11 cellular contexts compared by ENCODE assay signal in genomic region chr2:96912356-96913116, GRCh38. TPM values are rescaled to one million over a fixed set of nuclear protein-coding genes. Genes with fewer than 3 reads are reported as not detected.
A peak's percentile ranks its signal among the peaks of the same experiment; 100 is the strongest.
DNase-seq lines count a peak whose midpoint lies in the region; ATAC-seq and TF ChIP-seq lines count a peak whose summit lies in the region.
"Had no signal": no experiment of that assay in that cellular context is flagged by ENCODE, and none has a peak within 500 bp of the region (broad histone marks: within the 10 kb centered on the region; RNA-seq: fewer than 3 reads in every experiment).

No MANE protein-coding gene starts in this region.

- TF ChIP-seq CTCF in body of pancreas (IDR thresholded peaks at IDR 0.05) (no peak), omental fat pad (IDR thresholded peaks at IDR 0.05) (no peak)

- H3K4me3 Mint-ChIP-seq in T-helper 2 cell treated with Interferon-gamma antibody and Interleukin-4, amounts not matched to agents 5 μg/mL and 100 μg/mL, for 36 hours = peak overlapping the region; percentile 87
- peak overlapping the region; percentile 36 to 99 (median 83) for H3K4me3 Mint-ChIP-seq in CD8-positive, alpha-beta memory T cell
- H3K4me3 Mint-ChIP-seq in natural killer cell treated with Interleukin-12 subunit alpha and Interleukin-12 subunit beta and Interleukin-15 and Interleukin-18, amount 100 ng/mL, for 72 hours = peak overlapping the region; percentile 84

- H3K27ac Mint-ChIP-seq in T-helper 2 cell treated with Interferon-gamma antibody and Interleukin-4, amounts not matched to agents 5 μg/mL and 100 μg/mL, for 36 hours = peak overlapping the region; percentile 96
- H3K27ac Mint-ChIP-seq in CD8-positive, alpha-beta memory T cell = peak overlapping the region; percentile 80 to 100 (median 94)
- peak overlapping the region; percentile 81 to 91 for H3K27ac Mint-ChIP-seq in natural killer cell treated with Interleukin-12 subunit alpha and Interleukin-12 subunit beta and Interleukin-15 and Interleukin-18, amount 100 ng/mL, for 72 hours

- peaks cover 22% of the 10 kb centered on the region for H3K36me3 Mint-ChIP-seq in T-helper 2 cell treated with Interferon-gamma antibody and Interleukin-4, amounts not matched to agents 5 μg/mL and 100 μg/mL, for 36 hours (ENCODE audit: low read depth)
- peaks cover 0 to 13% (median 0%) of the 10 kb centered on the region in 3 donors for H3K36me3 Mint-ChIP-seq in CD8-positive, alpha-beta memory T cell
- no peaks in the 10 kb centered on the region for H3K36me3 Mint-ChIP-seq in natural killer cell treated with Interleukin-12 subunit alpha and Interleukin-12 subunit beta and Interleukin-15 and Interleukin-18, amount 100 ng/mL, for 72 hours

- H3K9me3 Mint-ChIP-seq in T-helper 2 cell treated with Interferon-gamma antibody and Interleukin-4, amounts not matched to agents 5 μg/mL and 100 μg/mL, for 36 hours = peaks cover 22% of the 10 kb centered on the region
- H3K9me3 Mint-ChIP-seq in CD8-positive, alpha-beta memory T cell = peaks cover 5 to 16% (median 6%) of the 10 kb centered on the region in 5 donors
- no peaks in the 10 kb centered on the region for H3K9me3 Mint-ChIP-seq in natural killer cell treated with Interleukin-12 subunit alpha and Interleukin-12 subunit beta and Interleukin-15 and Interleukin-18, amount 100 ng/mL, for 72 hours

- whole genome bisulfite sequencing in body of pancreas, 2 donors = 62 to 63% methylated on average over 20 to 21 of the region's 21 CpGs

- CTCF ChIA-PET in CD8-positive, alpha-beta memory T cell (lab: Charles Lee) = interaction anchor here (1.1 to 2.4 kb wide), 5 partner anchors 8 to 54 kb away, joined by 3 to 13 read pairs (median 4); partner anchors contain the start of gene ANKRD39

- intact Hi-C loops in body of pancreas (cut with DNase I) = no loop called here

- POLR2A ChIA-PET in CD8-positive, alpha-beta memory T cell (lab: Charles Lee) = interaction anchor here (1.4 to 2.2 kb wide), 2 partner anchors 42 to 44 kb away, joined by 5 read pairs; no protein-coding TSS in a partner anchor

- H3K4me3 ChIP-seq in CD8-positive, alpha-beta memory T cell (ENCODE audit: low read length) = peak overlapping the region; percentile 71
- no peak overlapping the region for H3K4me3 ChIP-seq in body of pancreas
- H3K4me3 ChIP-seq: stomach had no signal

- H3K36me3 ChIP-seq in CD8-positive, alpha-beta memory T cell (ENCODE audit: insufficient read depth, low read length) = no peaks in the 10 kb centered on the region
- no peaks in the 10 kb centered on the region for H3K36me3 ChIP-seq in body of pancreas (replicated peaks in 1 of 2; ENCODE audit: insufficient read depth in 1 of 2, low read depth in 2 of 2)
- H3K36me3 ChIP-seq: stomach, WERI-Rb-1 had no signal

- H3K27ac ChIP-seq in CD8-positive, alpha-beta memory T cell (ENCODE audit: low read depth, low read length) = peak overlapping the region; percentile 57
- H3K27ac ChIP-seq in angular gyrus (ENCODE audit: low read depth, low read length) = peak overlapping the region; percentile 87
- no peak overlapping the region for H3K27ac ChIP-seq in body of pancreas
- H3K27ac ChIP-seq: WERI-Rb-1 had no signal

- H3K27me3 Mint-ChIP-seq in T-helper 2 cell treated with Interferon-gamma antibody and Interleukin-4, amounts not matched to agents 5 μg/mL and 100 μg/mL, for 36 hours (ENCODE audit: low read depth) = peaks cover 4% of the 10 kb centered on the region
- H3K27me3 Mint-ChIP-seq in CD8-positive, alpha-beta memory T cell = no peaks in the 10 kb centered on the region
- no peaks in the 10 kb centered on the region for H3K27me3 Mint-ChIP-seq in natural killer cell treated with Interleukin-12 subunit alpha and Interleukin-12 subunit beta and Interleukin-15 and Interleukin-18, amount 100 ng/mL, for 72 hours

- no peaks in the 10 kb centered on the region for H3K27me3 ChIP-seq in CD8-positive, alpha-beta memory T cell (ENCODE audit: insufficient read depth, low read length, poor library complexity, severe bottlenecking)
- H3K27me3 ChIP-seq in body of pancreas = no peaks in the 10 kb centered on the region
- H3K27me3 ChIP-seq: stomach had no signal

- ATAC-seq in natural killer cell treated with Interleukin-12 subunit alpha and Interleukin-12 subunit beta and Interleukin-15 and Interleukin-18, amount 100 ng/mL, for 72 hours = no peak
- no peak for ATAC-seq in body of pancreas
- no peak for ATAC-seq in omental fat pad (ENCODE audit: low FRiP score)
- ATAC-seq: PC-3 had no signal

- H3K4me1 Mint-ChIP-seq in T-helper 2 cell treated with Interferon-gamma antibody and Interleukin-4, amounts not matched to agents 5 μg/mL and 100 μg/mL, for 36 hours (ENCODE audit: low read depth) = peaks cover 33% of the 10 kb centered on the region
- peaks cover 66 to 73% (median 72%) of the 10 kb centered on the region in 3 donors for H3K4me1 Mint-ChIP-seq in CD8-positive, alpha-beta memory T cell
- H3K4me1 Mint-ChIP-seq in natural killer cell treated with Interleukin-12 subunit alpha and Interleukin-12 subunit beta and Interleukin-15 and Interleukin-18, amount 100 ng/mL, for 72 hours (ENCODE audit: low read depth in 2 of 2) = peaks cover 41 to 46% of the 10 kb centered on the region in 2 donors

- no peak for TF ChIP-seq POLR2A in body of pancreas (IDR thresholded peaks at IDR 0.05)

- peaks cover 6% of the 10 kb centered on the region for H3K9me3 ChIP-seq in CD8-positive, alpha-beta memory T cell (ENCODE audit: low read length)
- H3K9me3 ChIP-seq in body of pancreas = no peaks in the 10 kb centered on the region
- H3K9me3 ChIP-seq: stomach had no signal

- DNase-seq in T-helper 2 cell treated with Interferon-gamma antibody and Interleukin-4, amounts not matched to agents 5 μg/mL and 100 μg/mL, for 36 hours (ENCODE audit: low spot score) = no peak
- DNase-seq in T-helper 2 cell = no peak
- DNase-seq in CD8-positive, alpha-beta memory T cell = no peak
- DNase-seq in natural killer cell treated with Interleukin-12 subunit alpha and Interleukin-12 subunit beta and Interleukin-15 and Interleukin-18, amount 100 ng/mL, for 72 hours (ENCODE audit: low spot score) = no peak
- DNase-seq in body of pancreas = no peak
- DNase-seq in omental fat pad (ENCODE audit: low spot score) = no peak
- no peak for DNase-seq in DMS 273 (lab: John Stamatoyannopoulos, UW; ENCODE audit: unreplicated experiment)
- DNase-seq: PC-3, stomach, WERI-Rb-1 had no signal

- peaks cover 51% of the 10 kb centered on the region for H3K4me1 ChIP-seq in CD8-positive, alpha-beta memory T cell (ENCODE audit: insufficient read depth, low read length)
- peaks cover 6% of the 10 kb centered on the region for H3K4me1 ChIP-seq in body of pancreas

RNA-seq across cellular contexts. Expression of gene SEMA4C, which starts 42.7 kb away (rescaled TPM):
- total RNA-seq in CD8-positive, alpha-beta memory T cell = 10 to 100 TPM; 16.6 to 18.7 TPM
- polyA plus RNA-seq in CD8-positive, alpha-beta memory T cell = 7.1 TPM
- total RNA-seq in natural killer cell treated with Interleukin-12 subunit alpha and Interleukin-12 subunit beta and Interleukin-15 and Interleukin-18, amount 100 ng/mL, for 72 hours = 10 to 100 TPM; 17.0 to 18.0 TPM
- total RNA-seq in body of pancreas = 10 to 100 TPM; 11.2 to 13.7 TPM
- 10 to 100 TPM; 19.7 to 40.4 (median 26.9) TPM for total RNA-seq in omental fat pad

RNA-seq across cellular contexts. Expression of gene ANKRD39, which starts 54.7 kb away (rescaled TPM):
- 10 to 100 TPM; 30.9 to 32.2 TPM for total RNA-seq in CD8-positive, alpha-beta memory T cell
- 29.6 TPM for polyA plus RNA-seq in CD8-positive, alpha-beta memory T cell
- 10 to 100 TPM; 27.8 to 41.7 TPM for total RNA-seq in natural killer cell treated with Interleukin-12 subunit alpha and Interleukin-12 subunit beta and Interleukin-15 and Interleukin-18, amount 100 ng/mL, for 72 hours
- 10 to 100 TPM in 1 of 2 donors, 1 to 10 TPM in 1; 2.3 to 14.3 TPM for total RNA-seq in body of pancreas
- 10 to 100 TPM in 2 of 4 donors, 1 to 10 TPM in 2; 6.6 to 15.3 (median 10.3) TPM for total RNA-seq in omental fat pad

Comparison
In these comparisons a context has a peak if more than half of its experiments do, and no peak if none do; other contexts are left out.
1. H3K27ac ChIP-seq: peak in CD8-positive, alpha-beta memory T cell (single experiment) and angular gyrus (single experiment); none in body of pancreas (0 of 4).
2. Peak in every context shown above with its lines, with median percentiles within 50 percentile points of each other: H3K27ac Mint-ChIP-seq and H3K4me3 Mint-ChIP-seq.